ENCODE assay signal across 8 cellular contexts in genomic region chr1:207052736-207053545, GRCh38. TPM values are rescaled to one million over a fixed set of nuclear protein-coding genes. Genes with fewer than 3 reads are reported as not detected.
DNase-seq lines count a peak whose midpoint lies in the region; ATAC-seq and TF ChIP-seq lines count a peak whose summit lies in the region.

Gene PFKFB2, plus strand, starts transcription at chr1:207053275. Its CDS starts 1,443 bp downstream, at chr1:207054718.

- POLR2A ChIA-PET in HEK293T (lab: Yijun Ruan, JAX): interaction anchor here (0.6 to 1.5 kb wide), 13 partner anchors 9 to 743 kb away, joined by 3 to 8 read pairs (median 3); no protein-coding TSS in a partner anchor
- POLR2A ChIA-PET in activated naive CD8-positive, alpha-beta T cell treated with anti-CD3 and anti-CD28 coated beads, Interleukin-2, amount 10 ng/mL, durations not matched to agents 7 days and 5 days (lab: Charles Lee): interaction anchor here (0.5 to 1.7 kb wide), 5 partner anchors 10 to 233 kb away, joined by 3 to 16 read pairs (median 4); no protein-coding TSS in a partner anchor

- DNase-seq in HEK293T (ENCODE audit: extremely low spot score): peak; percentile 96
- peak; percentile 100 for DNase-seq in NCI-H1048 (lab: John Stamatoyannopoulos, UW)
- DNase-seq in SKM-1 (lab: John Stamatoyannopoulos, UW; ENCODE audit: unreplicated experiment): peak; percentile 95
- DNase-seq in activated naive CD8-positive, alpha-beta T cell treated with anti-CD3 and anti-CD28 coated beads, Interleukin-2, amount 10 ng/mL, durations not matched to agents 7 days and 5 days: peak; percentile 97
- peak; percentile 98 for DNase-seq in glomerular visceral epithelial cell (ENCODE audit: extremely low spot score)
- peak; percentile 59 to 99 (median 96) for DNase-seq in nucleus accumbens (lab: John Stamatoyannopoulos, UW)
- DNase-seq in superior temporal gyrus (ENCODE audit: extremely low spot score): peak; percentile 97

- peak within 1 kb of the TSS; percentile 99 for H3K4me3 Mint-ChIP-seq in activated naive CD8-positive, alpha-beta T cell treated with anti-CD3 and anti-CD28 coated beads, Interleukin-2, amount 10 ng/mL, durations not matched to agents 7 days and 5 days

- H3K27me3 Mint-ChIP-seq in activated naive CD8-positive, alpha-beta T cell treated with anti-CD3 and anti-CD28 coated beads, Interleukin-2, amount 10 ng/mL, durations not matched to agents 7 days and 5 days: no peaks in the 10 kb centered on the region

- CTCF ChIA-PET in HEK293T (lab: Yijun Ruan, JAX): interaction anchor here (0.6 to 0.9 kb wide), 4 partner anchors 11 to 737 kb away, joined by 3 read pairs; no protein-coding TSS in a partner anchor

- H3K4me3 ChIP-seq in GM08714 (ENCODE audit: low read length): peak within 1 kb of the TSS; percentile 67

- no peaks in the 10 kb centered on the region for H3K9me3 Mint-ChIP-seq in activated naive CD8-positive, alpha-beta T cell treated with anti-CD3 and anti-CD28 coated beads, Interleukin-2, amount 10 ng/mL, durations not matched to agents 7 days and 5 days

- H3K4me1 Mint-ChIP-seq in activated naive CD8-positive, alpha-beta T cell treated with anti-CD3 and anti-CD28 coated beads, Interleukin-2, amount 10 ng/mL, durations not matched to agents 7 days and 5 days: peaks cover 35% of the 10 kb centered on the region

- peak within 1 kb of the TSS; percentile 94 for H3K27ac Mint-ChIP-seq in activated naive CD8-positive, alpha-beta T cell treated with anti-CD3 and anti-CD28 coated beads, Interleukin-2, amount 10 ng/mL, durations not matched to agents 7 days and 5 days

- peak; percentile 91 for ATAC-seq in activated naive CD8-positive, alpha-beta T cell treated with anti-CD3 and anti-CD28 coated beads, Interleukin-2, amount 10 ng/mL, durations not matched to agents 7 days and 5 days (ENCODE audit: low read depth)

- H3K36me3 Mint-ChIP-seq in activated naive CD8-positive, alpha-beta T cell treated with anti-CD3 and anti-CD28 coated beads, Interleukin-2, amount 10 ng/mL, durations not matched to agents 7 days and 5 days: peaks cover 1% of the 10 kb centered on the region

TF ChIP-seq in HEK293T, 16 proteins besides CTCF, POLR2A, EP300 and RAD21:
- TF ChIP-seq FOXA1 (IDR thresholded peaks at IDR 0.05) (no peak), CTBP1 (IDR thresholded peaks at IDR 0.05; ENCODE audit: borderline replicate concordance) (no peak), PKNOX1 (IDR thresholded peaks at IDR 0.05) (no peak), HDGF (IDR thresholded peaks at IDR 0.05; ENCODE audit: borderline replicate concordance) (0 out of 2 replicates have a peak, but pooled peaks have one; percentile 40), L3MBTL2 (conservative IDR thresholded peaks at IDR 0.05) (peak; percentile 50; the same call in 1 of the 2 replicates), BHLHE40 (IDR thresholded peaks at IDR 0.05; ENCODE audit: borderline replicate concordance) (no peak), LEF1 (IDR thresholded peaks at IDR 0.05; ENCODE audit: borderline replicate concordance) (no peak), SP1 (IDR thresholded peaks at IDR 0.05) (0 out of 2 replicates have a peak, but pooled peaks have one; percentile 22), FOXM1 (IDR thresholded peaks at IDR 0.05; ENCODE audit: borderline replicate concordance) (no peak), ARNT (IDR thresholded peaks at IDR 0.05) (no peak), FOXK2 (IDR thresholded peaks at IDR 0.05) (no peak), NFRKB (IDR thresholded peaks at IDR 0.05) (no peak), TARDBP (IDR thresholded peaks at IDR 0.05) (no peak), ELF4 (IDR thresholded peaks at IDR 0.05) (peak; percentile 21; the same call in 1 of the 2 replicates), SUZ12 (IDR thresholded peaks at IDR 0.05) (no peak), ZNF384 (IDR thresholded peaks at IDR 0.05) (peak; percentile 40; the same call in 1 of the 2 replicates)
TF ChIP-seq in HEK293T: peak in this region for 5.

RNA-seq across cellular contexts. Expression of gene PFKFB2, which starts in this region (rescaled TPM):
- total RNA-seq in activated naive CD8-positive, alpha-beta T cell treated with anti-CD3 and anti-CD28 coated beads, Interleukin-2, amount 10 ng/mL, durations not matched to agents 7 days and 5 days: 1 to 10 TPM; 4.6 to 4.8 TPM

Comparison
In these comparisons a context has a peak if more than half of its experiments do, and no peak if none do; other contexts are left out.
1. Peak in every context shown above with its lines: DNase-seq, ATAC-seq and H3K4me3 ChIP-seq.